1 cellular context compared by ENCODE assay signal in the genomic region with DNA sequence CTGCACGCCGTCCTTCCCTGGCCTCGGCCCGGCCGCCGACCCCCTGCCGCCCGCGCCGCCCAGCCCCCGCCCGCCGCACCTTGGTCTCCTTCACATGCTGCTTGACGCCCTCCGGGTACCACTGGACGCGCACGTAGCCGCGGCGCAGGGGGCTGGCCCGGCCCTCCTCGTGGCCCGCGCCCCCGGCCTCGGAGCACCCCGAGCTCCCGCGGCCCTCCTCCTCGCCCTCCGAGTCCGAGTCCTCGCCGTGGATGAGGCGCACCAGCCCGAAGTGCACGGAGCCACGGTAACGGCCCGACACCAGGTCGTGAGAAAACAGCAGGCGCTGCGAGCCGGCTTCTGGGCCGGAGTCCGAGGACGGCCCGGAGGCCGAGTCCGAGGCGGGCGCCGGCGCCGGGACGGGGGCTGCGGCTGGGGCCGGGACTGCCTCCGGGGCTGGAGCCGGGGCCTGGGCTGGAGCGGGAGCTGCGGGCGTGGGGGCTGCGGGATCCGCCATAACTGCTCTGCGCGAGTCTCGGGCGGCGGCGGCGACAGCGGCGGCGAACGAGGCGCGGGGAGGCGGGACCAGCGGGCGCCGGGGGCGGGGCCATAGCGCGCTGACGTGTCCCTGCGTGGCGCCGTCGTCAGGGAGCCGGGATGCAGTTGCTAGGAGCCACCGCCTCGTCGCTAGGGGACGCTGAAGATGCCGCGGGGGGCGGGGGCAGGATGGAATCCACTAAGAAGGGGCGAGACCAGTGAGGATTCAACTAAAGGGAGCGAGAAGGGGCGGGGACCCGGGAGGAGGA.
TF ChIP-seq lines count a peak whose summit lies in the region.

A gene (minus strand): TSS at position 507 of the 785 bp plus-strand sequence. CDS start 11 bp downstream, at position 496.

TF ChIP-seq in GM12878, 131 proteins besides CTCF, POLR2A, EP300 and RAD21 (continued from another document and continues in another):
- TF ChIP-seq, protein P1, sequence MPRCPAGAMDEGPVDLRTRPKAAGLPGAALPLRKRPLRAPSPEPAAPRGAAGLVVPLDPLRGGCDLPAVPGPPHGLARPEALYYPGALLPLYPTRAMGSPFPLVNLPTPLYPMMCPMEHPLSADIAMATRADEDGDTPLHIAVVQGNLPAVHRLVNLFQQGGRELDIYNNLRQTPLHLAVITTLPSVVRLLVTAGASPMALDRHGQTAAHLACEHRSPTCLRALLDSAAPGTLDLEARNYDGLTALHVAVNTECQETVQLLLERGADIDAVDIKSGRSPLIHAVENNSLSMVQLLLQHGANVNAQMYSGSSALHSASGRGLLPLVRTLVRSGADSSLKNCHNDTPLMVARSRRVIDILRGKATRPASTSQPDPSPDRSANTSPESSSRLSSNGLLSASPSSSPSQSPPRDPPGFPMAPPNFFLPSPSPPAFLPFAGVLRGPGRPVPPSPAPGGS (IDR thresholded peaks at IDR 0.05; ENCODE audit: borderline replicate concordance, insufficient read depth, low read depth, low read length, poor library complexity, severe bottlenecking) = no peak
- TF ChIP-seq ATF7 (IDR thresholded peaks at IDR 0.05; ENCODE audit: low read depth) (no peak), SMAD5 (IDR thresholded peaks at IDR 0.05; ENCODE audit: low read depth) (no peak), HDGF (IDR thresholded peaks at IDR 0.05) (0 out of 2 replicates have a peak, but pooled peaks have one; percentile 67), MEF2B (IDR thresholded peaks at IDR 0.05; ENCODE audit: partially characterized antibody, poor library complexity, severe bottlenecking) (peak; percentile 75), RCOR1 (conservative IDR thresholded peaks at IDR 0.05; ENCODE audit: low read depth, low read length) (peak; percentile 98), NFXL1 (IDR thresholded peaks at IDR 0.05; ENCODE audit: borderline replicate concordance) (0 out of 2 replicates have a peak, but pooled peaks have one; percentile 65), HDAC2 (IDR thresholded peaks at IDR 0.05) (0 out of 2 replicates have a peak, but pooled peaks have one; percentile 55), ZNF217 (IDR thresholded peaks at IDR 0.05) (peak; percentile 61; the same call in 1 of the 2 replicates), MEF2A (IDR thresholded peaks at IDR 0.05; ENCODE audit: insufficient read depth, low read depth, low read length) (no peak), TBL1XR1 (IDR thresholded peaks at IDR 0.05; ENCODE audit: low read depth, low read length) (peak; percentile 31; the same call in 1 of the 2 replicates), ZNF384 (IDR thresholded peaks at IDR 0.05; ENCODE audit: borderline replicate concordance, low read depth, low read length) (no peak), YBX1 (IDR thresholded peaks at IDR 0.05) (no peak), SMARCA5 (IDR thresholded peaks at IDR 0.05) (peak; percentile 76; the same call in 1 of the 2 replicates), SIX5 (IDR thresholded peaks at IDR 0.05; ENCODE audit: low read depth, low read length, severe bottlenecking) (no peak), MXI1 (IDR thresholded peaks at IDR 0.05; ENCODE audit: low read depth, low read length) (peak; percentile 99), NR2F1 (conservative IDR thresholded peaks at IDR 0.05) (no peak; the same call in 1 of the 2 replicates), ZSCAN29 (IDR thresholded peaks at IDR 0.05) (no peak), YY1 (IDR thresholded peaks at IDR 0.05; ENCODE audit: low read depth, low read length) (peak; percentile 94), TARDBP (IDR thresholded peaks at IDR 0.05; ENCODE audit: borderline replicate concordance) (no peak), SMC3 (IDR thresholded peaks at IDR 0.05; ENCODE audit: borderline replicate concordance, low read length) (no peak), SUPT20H (IDR thresholded peaks at IDR 0.05; ENCODE audit: borderline replicate concordance, control insufficient read depth, low read depth, low read length) (no peak), DPF2 (IDR thresholded peaks at IDR 0.05) (peak; percentile 69; the same call in 1 of the 2 replicates), RB1 (IDR thresholded peaks at IDR 0.05; ENCODE audit: borderline replicate concordance) (0 out of 2 replicates have a peak, but pooled peaks have one; percentile 46), RUNX3 (IDR thresholded peaks at IDR 0.05; ENCODE audit: low read length) (no peak), ZBED1 (IDR thresholded peaks at IDR 0.05; ENCODE audit: borderline replicate concordance) (no peak), CBFB (IDR thresholded peaks at IDR 0.05; ENCODE audit: low read depth) (no peak), CBX5 (IDR thresholded peaks at IDR 0.05; ENCODE audit: low read depth) (no peak), TCF3 (IDR thresholded peaks at IDR 0.05; ENCODE audit: borderline replicate concordance, insufficient read depth, low read depth, low read length) (no peak), BMI1 (IDR thresholded peaks at IDR 0.05; ENCODE audit: borderline replicate concordance) (peak; percentile 95), NBN (IDR thresholded peaks at IDR 0.05) (no peak), IKZF1 (conservative IDR thresholded peaks at IDR 0.05) (peak; percentile 70), GATAD2B (conservative IDR thresholded peaks at IDR 0.05; ENCODE audit: low read depth) (peak; percentile 84), POLR2AphosphoS5 (IDR thresholded peaks at IDR 0.05; ENCODE audit: low read length) (peak; percentile 38; the same call in 1 of the 2 replicates), SMAD1 (IDR thresholded peaks at IDR 0.05; ENCODE audit: low read depth, partially characterized antibody) (no peak), LARP7 (IDR thresholded peaks at IDR 0.05) (peak; percentile 83), CREB1 (IDR thresholded peaks at IDR 0.05; ENCODE audit: low read depth) (peak; percentile 91), TAF1 (IDR thresholded peaks at IDR 0.05; ENCODE audit: borderline replicate concordance, low read depth, low read length) (peak; percentile 78; the same call in 1 of the 2 replicates)
- TF ChIP-seq, protein P2, sequence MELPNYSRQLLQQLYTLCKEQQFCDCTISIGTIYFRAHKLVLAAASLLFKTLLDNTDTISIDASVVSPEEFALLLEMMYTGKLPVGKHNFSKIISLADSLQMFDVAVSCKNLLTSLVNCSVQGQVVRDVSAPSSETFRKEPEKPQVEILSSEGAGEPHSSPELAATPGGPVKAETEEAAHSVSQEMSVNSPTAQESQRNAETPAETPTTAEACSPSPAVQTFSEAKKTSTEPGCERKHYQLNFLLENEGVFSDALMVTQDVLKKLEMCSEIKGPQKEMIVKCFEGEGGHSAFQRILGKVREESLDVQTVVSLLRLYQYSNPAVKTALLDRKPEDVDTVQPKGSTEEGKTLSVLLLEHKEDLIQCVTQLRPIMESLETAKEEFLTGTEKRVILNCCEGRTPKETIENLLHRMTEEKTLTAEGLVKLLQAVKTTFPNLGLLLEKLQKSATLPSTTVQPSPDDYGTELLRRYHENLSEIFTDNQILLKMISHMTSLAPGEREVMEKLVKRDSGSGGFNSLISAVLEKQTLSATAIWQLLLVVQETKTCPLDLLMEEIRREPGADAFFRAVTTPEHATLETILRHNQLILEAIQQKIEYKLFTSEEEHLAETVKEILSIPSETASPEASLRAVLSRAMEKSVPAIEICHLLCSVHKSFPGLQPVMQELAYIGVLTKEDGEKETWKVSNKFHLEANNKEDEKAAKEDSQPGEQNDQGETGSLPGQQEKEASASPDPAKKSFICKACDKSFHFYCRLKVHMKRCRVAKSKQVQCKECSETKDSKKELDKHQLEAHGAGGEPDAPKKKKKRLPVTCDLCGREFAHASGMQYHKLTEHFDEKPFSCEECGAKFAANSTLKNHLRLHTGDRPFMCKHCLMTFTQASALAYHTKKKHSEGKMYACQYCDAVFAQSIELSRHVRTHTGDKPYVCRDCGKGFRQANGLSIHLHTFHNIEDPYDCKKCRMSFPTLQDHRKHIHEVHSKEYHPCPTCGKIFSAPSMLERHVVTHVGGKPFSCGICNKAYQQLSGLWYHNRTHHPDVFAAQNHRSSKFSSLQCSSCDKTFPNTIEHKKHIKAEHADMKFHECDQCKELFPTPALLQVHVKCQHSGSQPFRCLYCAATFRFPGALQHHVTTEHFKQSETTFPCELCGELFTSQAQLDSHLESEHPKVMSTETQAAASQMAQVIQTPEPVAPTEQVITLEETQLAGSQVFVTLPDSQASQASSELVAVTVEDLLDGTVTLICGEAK (IDR thresholded peaks at IDR 0.05; ENCODE audit: borderline replicate concordance) = peak; percentile 64
- TF ChIP-seq, protein P3, sequence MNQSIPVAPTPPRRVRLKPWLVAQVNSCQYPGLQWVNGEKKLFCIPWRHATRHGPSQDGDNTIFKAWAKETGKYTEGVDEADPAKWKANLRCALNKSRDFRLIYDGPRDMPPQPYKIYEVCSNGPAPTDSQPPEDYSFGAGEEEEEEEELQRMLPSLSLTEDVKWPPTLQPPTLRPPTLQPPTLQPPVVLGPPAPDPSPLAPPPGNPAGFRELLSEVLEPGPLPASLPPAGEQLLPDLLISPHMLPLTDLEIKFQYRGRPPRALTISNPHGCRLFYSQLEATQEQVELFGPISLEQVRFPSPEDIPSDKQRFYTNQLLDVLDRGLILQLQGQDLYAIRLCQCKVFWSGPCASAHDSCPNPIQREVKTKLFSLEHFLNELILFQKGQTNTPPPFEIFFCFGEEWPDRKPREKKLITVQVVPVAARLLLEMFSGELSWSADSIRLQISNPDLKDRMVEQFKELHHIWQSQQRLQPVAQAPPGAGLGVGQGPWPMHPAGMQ (IDR thresholded peaks at IDR 0.05; ENCODE audit: borderline replicate concordance) = no peak
- TF ChIP-seq, protein P4, sequence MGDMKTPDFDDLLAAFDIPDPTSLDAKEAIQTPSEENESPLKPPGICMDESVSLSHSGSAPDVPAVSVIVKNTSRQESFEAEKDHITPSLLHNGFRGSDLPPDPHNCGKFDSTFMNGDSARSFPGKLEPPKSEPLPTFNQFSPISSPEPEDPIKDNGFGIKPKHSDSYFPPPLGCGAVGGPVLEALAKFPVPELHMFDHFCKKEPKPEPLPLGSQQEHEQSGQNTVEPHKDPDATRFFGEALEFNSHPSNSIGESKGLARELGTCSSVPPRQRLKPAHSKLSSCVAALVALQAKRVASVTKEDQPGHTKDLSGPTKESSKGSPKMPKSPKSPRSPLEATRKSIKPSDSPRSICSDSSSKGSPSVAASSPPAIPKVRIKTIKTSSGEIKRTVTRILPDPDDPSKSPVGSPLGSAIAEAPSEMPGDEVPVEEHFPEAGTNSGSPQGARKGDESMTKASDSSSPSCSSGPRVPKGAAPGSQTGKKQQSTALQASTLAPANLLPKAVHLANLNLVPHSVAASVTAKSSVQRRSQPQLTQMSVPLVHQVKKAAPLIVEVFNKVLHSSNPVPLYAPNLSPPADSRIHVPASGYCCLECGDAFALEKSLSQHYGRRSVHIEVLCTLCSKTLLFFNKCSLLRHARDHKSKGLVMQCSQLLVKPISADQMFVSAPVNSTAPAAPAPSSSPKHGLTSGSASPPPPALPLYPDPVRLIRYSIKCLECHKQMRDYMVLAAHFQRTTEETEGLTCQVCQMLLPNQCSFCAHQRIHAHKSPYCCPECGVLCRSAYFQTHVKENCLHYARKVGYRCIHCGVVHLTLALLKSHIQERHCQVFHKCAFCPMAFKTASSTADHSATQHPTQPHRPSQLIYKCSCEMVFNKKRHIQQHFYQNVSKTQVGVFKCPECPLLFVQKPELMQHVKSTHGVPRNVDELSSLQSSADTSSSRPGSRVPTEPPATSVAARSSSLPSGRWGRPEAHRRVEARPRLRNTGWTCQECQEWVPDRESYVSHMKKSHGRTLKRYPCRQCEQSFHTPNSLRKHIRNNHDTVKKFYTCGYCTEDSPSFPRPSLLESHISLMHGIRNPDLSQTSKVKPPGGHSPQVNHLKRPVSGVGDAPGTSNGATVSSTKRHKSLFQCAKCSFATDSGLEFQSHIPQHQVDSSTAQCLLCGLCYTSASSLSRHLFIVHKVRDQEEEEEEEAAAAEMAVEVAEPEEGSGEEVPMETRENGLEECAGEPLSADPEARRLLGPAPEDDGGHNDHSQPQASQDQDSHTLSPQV (IDR thresholded peaks at IDR 0.05) = peak; percentile 72
- TF ChIP-seq, protein P5, sequence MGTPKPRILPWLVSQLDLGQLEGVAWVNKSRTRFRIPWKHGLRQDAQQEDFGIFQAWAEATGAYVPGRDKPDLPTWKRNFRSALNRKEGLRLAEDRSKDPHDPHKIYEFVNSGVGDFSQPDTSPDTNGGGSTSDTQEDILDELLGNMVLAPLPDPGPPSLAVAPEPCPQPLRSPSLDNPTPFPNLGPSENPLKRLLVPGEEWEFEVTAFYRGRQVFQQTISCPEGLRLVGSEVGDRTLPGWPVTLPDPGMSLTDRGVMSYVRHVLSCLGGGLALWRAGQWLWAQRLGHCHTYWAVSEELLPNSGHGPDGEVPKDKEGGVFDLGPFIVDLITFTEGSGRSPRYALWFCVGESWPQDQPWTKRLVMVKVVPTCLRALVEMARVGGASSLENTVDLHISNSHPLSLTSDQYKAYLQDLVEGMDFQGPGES (IDR thresholded peaks at IDR 0.05) = no peak
- TF ChIP-seq, protein P6, sequence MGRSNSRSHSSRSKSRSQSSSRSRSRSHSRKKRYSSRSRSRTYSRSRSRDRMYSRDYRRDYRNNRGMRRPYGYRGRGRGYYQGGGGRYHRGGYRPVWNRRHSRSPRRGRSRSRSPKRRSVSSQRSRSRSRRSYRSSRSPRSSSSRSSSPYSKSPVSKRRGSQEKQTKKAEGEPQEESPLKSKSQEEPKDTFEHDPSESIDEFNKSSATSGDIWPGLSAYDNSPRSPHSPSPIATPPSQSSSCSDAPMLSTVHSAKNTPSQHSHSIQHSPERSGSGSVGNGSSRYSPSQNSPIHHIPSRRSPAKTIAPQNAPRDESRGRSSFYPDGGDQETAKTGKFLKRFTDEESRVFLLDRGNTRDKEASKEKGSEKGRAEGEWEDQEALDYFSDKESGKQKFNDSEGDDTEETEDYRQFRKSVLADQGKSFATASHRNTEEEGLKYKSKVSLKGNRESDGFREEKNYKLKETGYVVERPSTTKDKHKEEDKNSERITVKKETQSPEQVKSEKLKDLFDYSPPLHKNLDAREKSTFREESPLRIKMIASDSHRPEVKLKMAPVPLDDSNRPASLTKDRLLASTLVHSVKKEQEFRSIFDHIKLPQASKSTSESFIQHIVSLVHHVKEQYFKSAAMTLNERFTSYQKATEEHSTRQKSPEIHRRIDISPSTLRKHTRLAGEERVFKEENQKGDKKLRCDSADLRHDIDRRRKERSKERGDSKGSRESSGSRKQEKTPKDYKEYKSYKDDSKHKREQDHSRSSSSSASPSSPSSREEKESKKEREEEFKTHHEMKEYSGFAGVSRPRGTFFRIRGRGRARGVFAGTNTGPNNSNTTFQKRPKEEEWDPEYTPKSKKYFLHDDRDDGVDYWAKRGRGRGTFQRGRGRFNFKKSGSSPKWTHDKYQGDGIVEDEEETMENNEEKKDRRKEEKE (IDR thresholded peaks at IDR 0.05) = no peak
- TF ChIP-seq, protein P7, sequence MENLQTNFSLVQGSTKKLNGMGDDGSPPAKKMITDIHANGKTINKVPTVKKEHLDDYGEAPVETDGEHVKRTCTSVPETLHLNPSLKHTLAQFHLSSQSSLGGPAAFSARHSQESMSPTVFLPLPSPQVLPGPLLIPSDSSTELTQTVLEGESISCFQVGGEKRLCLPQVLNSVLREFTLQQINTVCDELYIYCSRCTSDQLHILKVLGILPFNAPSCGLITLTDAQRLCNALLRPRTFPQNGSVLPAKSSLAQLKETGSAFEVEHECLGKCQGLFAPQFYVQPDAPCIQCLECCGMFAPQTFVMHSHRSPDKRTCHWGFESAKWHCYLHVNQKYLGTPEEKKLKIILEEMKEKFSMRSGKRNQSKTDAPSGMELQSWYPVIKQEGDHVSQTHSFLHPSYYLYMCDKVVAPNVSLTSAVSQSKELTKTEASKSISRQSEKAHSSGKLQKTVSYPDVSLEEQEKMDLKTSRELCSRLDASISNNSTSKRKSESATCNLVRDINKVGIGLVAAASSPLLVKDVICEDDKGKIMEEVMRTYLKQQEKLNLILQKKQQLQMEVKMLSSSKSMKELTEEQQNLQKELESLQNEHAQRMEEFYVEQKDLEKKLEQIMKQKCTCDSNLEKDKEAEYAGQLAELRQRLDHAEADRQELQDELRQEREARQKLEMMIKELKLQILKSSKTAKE (IDR thresholded peaks at IDR 0.05; ENCODE audit: low read depth, poor library complexity, severe bottlenecking) = no peak
